Comparison of ENCODE assay signal across 13 cellular contexts in the genomic region with DNA sequence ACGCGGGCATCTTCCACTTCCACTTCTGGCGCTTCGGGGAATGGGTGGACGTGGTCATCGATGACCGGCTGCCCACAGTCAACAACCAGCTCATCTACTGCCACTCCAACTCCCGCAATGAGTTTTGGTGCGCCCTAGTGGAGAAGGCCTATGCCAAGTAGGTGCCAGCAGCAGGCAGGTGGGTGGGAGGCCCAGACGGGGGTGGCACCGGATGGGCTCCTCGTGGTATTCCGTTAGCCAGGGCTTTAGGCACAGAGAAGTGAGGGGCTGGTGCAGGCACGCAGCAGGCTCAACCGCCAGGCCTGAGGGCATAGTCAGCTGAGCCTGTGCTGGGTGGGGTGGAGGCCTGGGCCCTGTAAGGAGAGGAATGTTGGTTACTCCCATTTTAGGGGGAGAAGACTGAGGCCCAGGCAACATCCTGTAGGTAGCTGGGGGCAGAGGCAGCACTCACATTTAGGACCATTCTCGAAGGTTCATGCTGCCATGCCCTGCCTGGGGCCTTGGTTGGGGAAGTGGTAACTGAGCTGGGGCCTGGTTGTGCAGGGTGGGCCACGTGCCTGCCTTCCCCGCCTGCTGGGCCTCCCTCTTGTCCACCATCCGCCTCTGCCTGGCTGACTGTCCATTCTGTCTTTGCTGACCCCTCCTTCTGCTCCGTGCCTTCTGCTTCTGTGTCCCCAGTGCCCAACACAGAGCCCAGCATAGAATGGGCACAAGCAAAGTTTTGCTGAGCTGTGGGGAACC. TPM values are rescaled to one million over a fixed set of nuclear protein-coding genes. Genes with fewer than 3 reads are reported as not detected.
A peak's percentile ranks its signal among the peaks of the same experiment; 100 is the strongest.
DNase-seq lines count a peak whose midpoint lies in the region; ATAC-seq, FAIRE-seq and TF ChIP-seq lines count a peak whose summit lies in the region.
"Had no signal": no experiment of that assay in that cellular context is flagged by ENCODE, and none has a peak within 500 bp of the region (broad histone marks: within the 10 kb centered on the region; RNA-seq: fewer than 3 reads in every experiment).

No MANE protein-coding gene starts in this region.

- H3K4ac ChIP-seq in mesenchymal stem cell (ENCODE audit: low read depth in 1 of 2, low read length in 2 of 2), result peak overlapping the region in 1 of 2 experiments; percentile 79

- intact Hi-C loops in Right ventricle myocardium superior (cut with DNase I), result no loop called here
- intact Hi-C loops in left cardiac atrium (cut with DNase I), result loop anchor here in 1 of 2 donors (10.0 kb wide), 1 partner anchor 308 kb away; no protein-coding TSS in a partner anchor
- intact Hi-C loops in PC-3 (cut with micrococcal nuclease), result loop anchor here (1.0 to 10.0 kb wide), 2 partner anchors 66 to 308 kb away; no protein-coding TSS in a partner anchor
- intact Hi-C loops in MCF 10A (cut with micrococcal nuclease), result loop anchor here (1.0 kb wide), 1 partner anchor 66 kb away; no protein-coding TSS in a partner anchor

- TF ChIP-seq CTCF in PC-3 (conservative IDR thresholded peaks at IDR 0.05; ENCODE audit: low read depth, low read length), result 0 out of 2 replicates have a peak, but pooled peaks have one; percentile 27
- no peak for TF ChIP-seq CTCF in MCF 10A (IDR thresholded peaks at IDR 0.05; ENCODE audit: unreplicated experiment)

- no peaks in the 10 kb centered on the region for H3F3A ChIP-seq in PC-3 (ENCODE audit: low read length, unreplicated experiment)

- H3K36me3 ChIP-seq in PC-3 (ENCODE audit: low read depth, low read length) (no peaks in the 10 kb centered on the region), mesenchymal stem cell (ENCODE audit: control insufficient read depth in 1 of 2, insufficient read depth in 2 of 2, low read depth in 1 of 2, low read length in 2 of 2) (peaks cover 25 to 31% of the 10 kb centered on the region in 2 experiments)

- POLR2A ChIA-PET in PC-3 (lab: Charles Lee; ENCODE audit: unreplicated experiment), result no interaction called here
- POLR2A ChIA-PET in MCF 10A (lab: Yijun Ruan, JAX), result no interaction called here

- H2BK5ac ChIP-seq in mesenchymal stem cell (ENCODE audit: low read depth, low read length, poor library complexity, severe bottlenecking), result no peak overlapping the region

- no peak overlapping the region for H3K4me3 Mint-ChIP-seq in MCF 10A (ENCODE audit: unreplicated experiment)
- H3K4me3 Mint-ChIP-seq: T-helper 1 cell treated with Interleukin-12 subunit alpha and Interleukin-12 subunit beta and Interleukin-4 antibody, amounts not matched to agents 30 μg/mL and 1 μg/mL, for 36 hours had no signal

- H3K27ac ChIP-seq in PC-3 (ENCODE audit: low read length) (no peak overlapping the region), mesenchymal stem cell (ENCODE audit: low read length, poor library complexity, severe bottlenecking) (no peak overlapping the region)

- no peak for FAIRE-seq in H54 (lab: Jason Lieb, UNC)

- WGBS in mesenchymal stem cell, result 92% methylated on average over 20 of the region's 20 CpGs

- H4K91ac ChIP-seq in mesenchymal stem cell (ENCODE audit: low read length), result peak overlapping the region; percentile 67

- H2BK12ac ChIP-seq in mesenchymal stem cell (ENCODE audit: low read length in 2 of 2), result no peak overlapping the region

- no TSS peak for BruUV-seq in PC-3 (replicated peaks; lab: Mats Ljungman, UMichigan)
- no TSS peak for BruUV-seq in MCF 10A (replicated peaks; lab: Mats Ljungman, UMichigan)

- no peaks in the 10 kb centered on the region for H3K9me2 ChIP-seq in PC-3 (replicated peaks; ENCODE audit: low read length)

- no peak overlapping the region for H3K9ac ChIP-seq in PC-3 (ENCODE audit: low read length)
- peak overlapping the region; percentile 17 for H3K9ac ChIP-seq in mesenchymal stem cell (ENCODE audit: low read length)

- H2BK120ac ChIP-seq in mesenchymal stem cell (ENCODE audit: low read depth, low read length), result no peak overlapping the region

- H2AFZ ChIP-seq in PC-3 (ENCODE audit: low read length), result no peak overlapping the region
- no peak overlapping the region for H2AFZ ChIP-seq in mesenchymal stem cell (ENCODE audit: low read depth, low read length)

- H3K4me3 ChIP-seq in PC-3 (ENCODE audit: low read length) (no peak overlapping the region), mesenchymal stem cell (ENCODE audit: insufficient read depth in 1 of 2, low read depth in 1 of 2, low read length in 2 of 2) (no peak overlapping the region)

- no peak for ATAC-seq in Right ventricle myocardium superior (ENCODE audit: poor library complexity)
- no peak for ATAC-seq in left cardiac atrium
- ATAC-seq in PC-3, result no peak
- ATAC-seq in GM18873 (IDR thresholded peaks at IDR 0.05; ENCODE audit: low FRiP score, unreplicated experiment), result no peak

- no peaks in the 10 kb centered on the region for H3K79me2 ChIP-seq in PC-3 (ENCODE audit: low read length)

- H3K9me3 ChIP-seq in PC-3 (ENCODE audit: low read length), result no peaks in the 10 kb centered on the region
- no peaks in the 10 kb centered on the region for H3K9me3 ChIP-seq in mesenchymal stem cell (ENCODE audit: control insufficient read depth, low read length)

- H3K27me3 Mint-ChIP-seq in MCF 10A (ENCODE audit: insufficient read depth, unreplicated experiment), result no peaks in the 10 kb centered on the region

- H3K14ac ChIP-seq in mesenchymal stem cell (ENCODE audit: low read length in 2 of 2), result peak overlapping the region in 1 of 2 experiments; percentile 26

- no peak overlapping the region for H2AK5ac ChIP-seq in mesenchymal stem cell (ENCODE audit: low read length, severe bottlenecking)

- peaks cover 7% of the 10 kb centered on the region for H3K4me1 Mint-ChIP-seq in MCF 10A (ENCODE audit: insufficient read depth, unreplicated experiment)

- H3K27me3 ChIP-seq in PC-3 (ENCODE audit: low read length) (no peaks in the 10 kb centered on the region), mesenchymal stem cell (ENCODE audit: control insufficient read depth in 1 of 2, insufficient read depth in 1 of 2, low read length in 2 of 2) (no peaks in the 10 kb centered on the region)

- H4K8ac ChIP-seq in mesenchymal stem cell (ENCODE audit: low read length), result peak overlapping the region; percentile 67

- no peak overlapping the region for H3K27ac Mint-ChIP-seq in MCF 10A (ENCODE audit: low read depth, unreplicated experiment)
- H3K27ac Mint-ChIP-seq: CD14-positive monocyte; T-helper 1 cell treated with Interleukin-12 subunit alpha and Interleukin-12 subunit beta and Interleukin-4 antibody, amounts not matched to agents 30 μg/mL and 1 μg/mL, for 36 hours had no signal

- DNase-seq in Right ventricle myocardium superior (peak; percentile 36), left cardiac atrium (no peak), PC-3 (no peak), mesenchymal stem cell (no peak), H54 (ENCODE audit: insufficient read length, low spot score) (no peak), MCF 10A (ENCODE audit: unreplicated experiment) (no peak)
- no peak for DNase-seq in stimulated activated CD4-positive, alpha-beta T cell treated with anti-CD3 and anti-CD28 coated beads, Interleukin-12 subunit alpha, Interleukin-12 subunit beta, amount 100 ng/mL, for 4 hours
- DNase-seq: GF-D8 had no signal

- H3K9me3 Mint-ChIP-seq in MCF 10A (ENCODE audit: unreplicated experiment), result no peaks in the 10 kb centered on the region
- H3K9me3 Mint-ChIP-seq: T-helper 1 cell treated with Interleukin-12 subunit alpha and Interleukin-12 subunit beta and Interleukin-4 antibody, amounts not matched to agents 30 μg/mL and 1 μg/mL, for 36 hours had no signal

- CTCF ChIA-PET in PC-3 (lab: Charles Lee) (interaction anchor here (0.6 to 1.1 kb wide), 2 partner anchors 65 to 404 kb away, joined by 3 read pairs; no protein-coding TSS in a partner anchor), MCF 10A (lab: Yijun Ruan, JAX) (interaction anchor here (0.6 to 7.3 kb wide), 7 partner anchors 12 to 407 kb away, joined by 3 to 52 read pairs (median 5); a partner anchor contains a TSS)

- H3K4me2 ChIP-seq in PC-3 (ENCODE audit: low read length) (no peak overlapping the region), mesenchymal stem cell (ENCODE audit: low read length, poor library complexity, severe bottlenecking) (no peak overlapping the region)

- no peak overlapping the region for H3K18ac ChIP-seq in mesenchymal stem cell (ENCODE audit: low read depth in 1 of 2, low read length in 2 of 2)

- no peaks in the 10 kb centered on the region for H4K20me1 ChIP-seq in PC-3 (ENCODE audit: low read length)

- TF ChIP-seq POLR2A in H54 (IDR thresholded peaks at IDR 0.05; ENCODE audit: low read depth, low read length), result no peak

- no peak overlapping the region for H3K23ac ChIP-seq in mesenchymal stem cell (ENCODE audit: low read length in 2 of 2)

- H2BK15ac ChIP-seq in mesenchymal stem cell (ENCODE audit: low read depth, poor library complexity, severe bottlenecking), result no peak overlapping the region

- peaks cover 6% of the 10 kb centered on the region for H3K36me3 Mint-ChIP-seq in MCF 10A (ENCODE audit: insufficient read depth, unreplicated experiment)
- H3K36me3 Mint-ChIP-seq: CD14-positive monocyte had no signal

- H3K4me1 ChIP-seq in PC-3 (ENCODE audit: insufficient read depth, low read length) (peaks cover 39% of the 10 kb centered on the region), mesenchymal stem cell (ENCODE audit: control insufficient read depth, insufficient read depth, low read depth, low read length) (peaks cover 25% of the 10 kb centered on the region)

- peaks cover 7% of the 10 kb centered on the region for H3K79me1 ChIP-seq in mesenchymal stem cell (replicated peaks; ENCODE audit: low read length, poor library complexity, severe bottlenecking)

RNA-seq across cellular contexts. Expression of a gene that starts 10.2 kb away (rescaled TPM):
- total RNA-seq in Right ventricle myocardium superior (not detected), left cardiac atrium (under 1 TPM in 1 of 2 donors, not detected in 1; 0.97 TPM), PC-3 (2014; rRNA removed) (not detected in 2 replicates), MCF 10A (2022) (not detected in 2 replicates)
- polyA plus RNA-seq in mesenchymal stem cell (2013, experiment 1 of 2), result 0.19 TPM
- not detected for polyA plus RNA-seq in mesenchymal stem cell (2013, experiment 2 of 2)
- total RNA-seq: A172 had no signal
- polyA plus RNA-seq: AG04450, CD14-positive monocyte had no signal

RNA-seq across cellular contexts. Expression of a gene that starts 15.2 kb away (rescaled TPM):
- total RNA-seq in Right ventricle myocardium superior (4.4 TPM), left cardiac atrium (10 to 100 TPM in 1 of 2 donors, 1 to 10 TPM in 1; 7.5 to 11.1 TPM), PC-3 (2014; rRNA removed) (0.66 and 1.2 TPM in 2 replicates), MCF 10A (2022) (0.26 and 0.27 TPM in 2 replicates)
- 0.04 TPM for polyA plus RNA-seq in mesenchymal stem cell (2013, experiment 1 of 2)
- polyA plus RNA-seq in mesenchymal stem cell (2013, experiment 2 of 2), result 0.03 TPM
- total RNA-seq: A172 had no signal
- polyA plus RNA-seq: AG04450 had no signal

RNA-seq across cellular contexts. Expression of a gene that starts 46.0 kb away (rescaled TPM):
- 2.6 TPM for total RNA-seq in Right ventricle myocardium superior
- total RNA-seq in left cardiac atrium, result 1 to 10 TPM; 5.6 to 5.9 TPM
- total RNA-seq in PC-3 (2014; rRNA removed), result 6.3 and 7.7 TPM in 2 replicates
- 26.0 TPM for polyA plus RNA-seq in mesenchymal stem cell (2013, experiment 1 of 2)
- polyA plus RNA-seq in mesenchymal stem cell (2013, experiment 2 of 2), result 25.0 TPM
- 0.26 and 0.49 TPM in 2 replicates for total RNA-seq in MCF 10A (2022)
